Comparison of ENCODE assay signal across 1 cellular context in genomic region chr11:62123669-62124185, GRCh38.
A peak's percentile ranks its signal among the peaks of the same experiment; 100 is the strongest.
TF ChIP-seq lines count a peak whose summit lies in the region.

INCENP (plus strand) TSS chr11:62124011; CDS start chr11:62128162, 4,151 bp downstream.

TF ChIP-seq in K562, 482 proteins besides CTCF, POLR2A, EP300 and RAD21 (continued from another document and continues in another):
- TF ChIP-seq CBX8 (IDR thresholded peaks at IDR 0.05; ENCODE audit: borderline replicate concordance, extremely low read depth, low read depth, low read length, poor library complexity, severe bottlenecking) = no peak
- peak; percentile 48; the same call in 1 of the 2 replicates for TF ChIP-seq ETV1 (tag; conservative IDR thresholded peaks at IDR 0.05; ENCODE audit: low read depth)
- peak; percentile 38; the same call in 1 of the 2 replicates for TF ChIP-seq ZNF316 (IDR thresholded peaks at IDR 0.05)
- no peak for TF ChIP-seq FOXA1 (IDR thresholded peaks at IDR 0.05; ENCODE audit: borderline replicate concordance)
- TF ChIP-seq ZSCAN32 (CRISPR knock-in tag; IDR thresholded peaks at IDR 0.05) = no peak
- TF ChIP-seq RHOXF2B (CRISPR knock-in tag; conservative IDR thresholded peaks at IDR 0.05) = no peak
- no peak for TF ChIP-seq RBM39 (optimal IDR thresholded peaks at IDR 0.05; ENCODE audit: low read depth, low read length)
- TF ChIP-seq LEF1 (IDR thresholded peaks at IDR 0.05) = no peak
- TF ChIP-seq NELFE (IDR thresholded peaks at IDR 0.05; ENCODE audit: insufficient read depth, insufficient read length) = no peak
- TF ChIP-seq NR2C1 (IDR thresholded peaks at IDR 0.05) = peak; percentile 93
- peak; percentile 97 for TF ChIP-seq NR2C1 (tag; IDR thresholded peaks at IDR 0.05)
- peak; percentile 91 for TF ChIP-seq E2F8 (IDR thresholded peaks at IDR 0.05; ENCODE audit: low read depth, partially characterized antibody)
- peak; percentile 98 for TF ChIP-seq E2F4 (CRISPR knock-in tag; IDR thresholded peaks at IDR 0.05; ENCODE audit: low read depth)
- peak; percentile 67; the same call in 1 of the 2 replicates for TF ChIP-seq MTA3 (IDR thresholded peaks at IDR 0.05; ENCODE audit: borderline replicate concordance)
- TF ChIP-seq HDAC1 (IDR thresholded peaks at IDR 0.05) = peak; percentile 24 to 89; a peak in 2 of 4 replicates
- TF ChIP-seq SMAD1 (IDR thresholded peaks at IDR 0.05; ENCODE audit: low read depth, low read length, partially characterized antibody) = peak; percentile 33
- peak; percentile 86 for TF ChIP-seq ZNF143 (CRISPR knock-in tag; IDR thresholded peaks at IDR 0.05)
- peak in 1 of 2 experiments; percentile 77 for TF ChIP-seq AFF1 (IDR thresholded peaks at IDR 0.05; ENCODE audit: low read depth in 1 of 2, partially characterized antibody in 2 of 2)
- TF ChIP-seq MAFK (IDR thresholded peaks at IDR 0.05; ENCODE audit: low read length) = 0 out of 2 replicates have a peak, but pooled peaks have one; percentile 30
- TF ChIP-seq MAX (CRISPR knock-in tag; IDR thresholded peaks at IDR 0.05) = 0 out of 2 replicates have a peak, but pooled peaks have one; percentile 21
- TF ChIP-seq MBD2 (IDR thresholded peaks at IDR 0.05; ENCODE audit: borderline replicate concordance, low read depth) = peak; percentile 94
- TF ChIP-seq ELF1 (tag; IDR thresholded peaks at IDR 0.05) = peak; percentile 98
- peak; percentile 66; the same call in 1 of the 2 replicates for TF ChIP-seq CEBPZ (IDR thresholded peaks at IDR 0.05; ENCODE audit: borderline replicate concordance, low read depth, low read length)
- no peak for TF ChIP-seq ELK3 (CRISPR knock-in tag; IDR thresholded peaks at IDR 0.05)
- TF ChIP-seq JUN (IDR thresholded peaks at IDR 0.05; ENCODE audit: borderline replicate concordance, low read depth, low read length) = no peak
- TF ChIP-seq JUN (CRISPR knock-in tag; IDR thresholded peaks at IDR 0.05; ENCODE audit: borderline replicate concordance) = no peak
- peak; percentile 80 for TF ChIP-seq CXXC5 (CRISPR knock-in tag; IDR thresholded peaks at IDR 0.05)
- peak; percentile 70; the same call in 1 of the 2 replicates for TF ChIP-seq GATAD2B (IDR thresholded peaks at IDR 0.05; ENCODE audit: borderline replicate concordance)
- no peak for TF ChIP-seq SRSF1 (IDR thresholded peaks at IDR 0.05; ENCODE audit: low read depth, low read length)
- TF ChIP-seq RUNX1 (IDR thresholded peaks at IDR 0.05; ENCODE audit: low read depth) = no peak
- no peak for TF ChIP-seq ZNF780A (CRISPR knock-in tag; IDR thresholded peaks at IDR 0.05)
- TF ChIP-seq POLR2AphosphoS2 (IDR thresholded peaks at IDR 0.05; ENCODE audit: low read length) = no peak
- TF ChIP-seq ZNF263 (CRISPR knock-in tag; IDR thresholded peaks at IDR 0.05; ENCODE audit: borderline replicate concordance) = peak; percentile 91
- TF ChIP-seq SIN3A (IDR thresholded peaks at IDR 0.05; ENCODE audit: borderline replicate concordance in 2 of 2, control insufficient read depth in 1 of 2, low read depth in 2 of 2, low read length in 2 of 2) = peak; percentile 77 to 85; a peak in 2 of 4 replicates
- TF ChIP-seq SPI1 (IDR thresholded peaks at IDR 0.05; ENCODE audit: borderline replicate concordance, low read depth, low read length) = peak; percentile 95
- no peak for TF ChIP-seq DMBX1 (CRISPR knock-in tag; IDR thresholded peaks at IDR 0.05; ENCODE audit: borderline replicate concordance)
- no peak for TF ChIP-seq ZNF12 (CRISPR knock-in tag; IDR thresholded peaks at IDR 0.05)
- TF ChIP-seq TBL1XR1 (IDR thresholded peaks at IDR 0.05; ENCODE audit: low read length in 2 of 2) = no peak
- no peak; the same call in 1 of the 2 replicates for TF ChIP-seq CREB1 (IDR thresholded peaks at IDR 0.05)
- TF ChIP-seq CREB1 (CRISPR knock-in tag; IDR thresholded peaks at IDR 0.05) = peak; percentile 72; the same call in 1 of the 2 replicates
- peak in 1 of 3 experiments; percentile 88; a peak in 2 of 6 replicates for TF ChIP-seq ZBTB11 (CRISPR knock-in tag; IDR thresholded peaks at IDR 0.05)
- TF ChIP-seq CHD2 (IDR thresholded peaks at IDR 0.05; ENCODE audit: low read depth, low read length) = peak; percentile 78
- TF ChIP-seq E2F1 (CRISPR knock-in tag; IDR thresholded peaks at IDR 0.05) = peak; percentile 92
- peak; percentile 70 for TF ChIP-seq CREM (IDR thresholded peaks at IDR 0.05; ENCODE audit: low read depth)
- TF ChIP-seq MNT (conservative IDR thresholded peaks at IDR 0.05) = peak; percentile 76 to 84
